Comparison of ENCODE assay signal across 8 cellular contexts in the genomic region with DNA sequence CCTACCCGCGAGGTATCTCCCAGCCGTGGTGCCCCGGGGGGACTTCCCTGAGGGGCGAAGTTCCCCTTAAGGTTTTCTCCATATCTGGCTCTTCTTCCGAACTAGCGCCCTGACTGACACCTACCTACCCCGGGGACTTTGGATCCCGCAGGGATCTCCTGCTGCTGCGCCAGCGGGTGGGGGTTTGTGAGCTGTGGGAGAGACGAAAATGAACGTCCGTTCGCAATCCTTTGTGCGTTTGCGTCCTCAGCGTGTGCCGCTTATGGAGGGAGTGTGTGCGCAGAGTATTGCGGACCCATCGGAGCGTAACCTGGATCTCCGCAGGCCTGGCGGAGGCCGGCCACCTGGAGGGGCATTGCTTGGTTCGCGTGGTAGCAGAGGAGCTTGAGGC. TPM values are rescaled to one million over a fixed set of nuclear protein-coding genes. Genes with fewer than 3 reads are reported as not detected.
DNase-seq lines count a peak whose midpoint lies in the region; ATAC-seq and TF ChIP-seq lines count a peak whose summit lies in the region.

No MANE protein-coding gene starts in this region.

- TF ChIP-seq EP300 in transverse colon (IDR thresholded peaks at IDR 0.05; ENCODE audit: low read depth), result no peak

- H3K4me1 ChIP-seq in mucosa of stomach (ENCODE audit: control insufficient read depth, insufficient read depth, low read length), result peaks cover 5% of the 10 kb centered on the region
- H3K4me1 ChIP-seq in transverse colon, result peaks cover 0 to 18% (median 5%) of the 10 kb centered on the region in 4 donors

- TF ChIP-seq POLR2A in erythroblast (IDR thresholded peaks at IDR 0.05; ENCODE audit: low read length), result no peak
- no peak for TF ChIP-seq POLR2A in transverse colon (IDR thresholded peaks at IDR 0.05)

- H3K4me3 ChIP-seq in WI38 (ENCODE audit: low read depth, low read length) (peak overlapping the region; percentile 95), mucosa of stomach (ENCODE audit: low read length) (peak overlapping the region; percentile 99), transverse colon (peak overlapping the region; percentile 48 to 92 (median 84))

- H3K9ac ChIP-seq in mucosa of stomach (ENCODE audit: low read length), result peak overlapping the region; percentile 92

- no peak for TF ChIP-seq CTCF in WI38 (IDR thresholded peaks at IDR 0.05; ENCODE audit: low read depth, low read length)
- no peak for TF ChIP-seq CTCF in transverse colon (IDR thresholded peaks at IDR 0.05)

- DNase-seq in ELR (ENCODE audit: low read depth) (peak; percentile 58), LHCN-M2 (ENCODE audit: low read depth) (peak; percentile 27), erythroblast (lab: John Stamatoyannopoulos, UW) (peak; percentile 65 to 74), transverse colon (peak; percentile 50)

- H3K9me3 ChIP-seq in mucosa of stomach (ENCODE audit: control insufficient read depth, low read length) (no peaks in the 10 kb centered on the region), transverse colon (no peaks in the 10 kb centered on the region)

- WGBS in transverse colon (ENCODE audit: low coverage in 1 of 2), 2 donors, result 1% methylated on average over 28 of the region's 28 CpGs; no CpG with 5 or more reads in 1 of the 2 donors

- intact Hi-C loops in transverse colon (cut with DNase I; ENCODE audit: low total_unique reads), result no loop called here

- H3K27ac ChIP-seq in transverse colon, result peak overlapping the region; percentile 88 to 92 (median 89)

- in situ Hi-C loops in transverse colon (cut with MboI; ENCODE audit: low pct_ligation_motif_present in 1 of 4, low pct_unique_long_range_greater_than_20kb in 1 of 4, low sequenced_read_pairs in 3 of 4), result no loop called here

- peaks cover 3% of the 10 kb centered on the region for H3K36me3 ChIP-seq in mucosa of stomach (ENCODE audit: control insufficient read depth, insufficient read depth, low read length)
- no peaks in the 10 kb centered on the region for H3K36me3 ChIP-seq in transverse colon

- H3K27me3 ChIP-seq in mucosa of stomach (ENCODE audit: control insufficient read depth, insufficient read depth, low read length) (no peaks in the 10 kb centered on the region), transverse colon (no peaks in the 10 kb centered on the region)

- ATAC-seq in GM21786 (IDR thresholded peaks at IDR 0.05; ENCODE audit: unreplicated experiment) (peak; percentile 15), HG02588 (IDR thresholded peaks at IDR 0.05; ENCODE audit: unreplicated experiment) (no peak)

RNA-seq across cellular contexts. Expression of gene FBXO22, which starts 0.6 kb away (rescaled TPM):
- 40.3 and 46.3 TPM in 2 replicates for total RNA-seq in LHCN-M2 (2014; rRNA removed)
- polyA plus RNA-seq in LHCN-M2 (2012), result 37.7 TPM
- 10 to 100 TPM in 3 of 4 donors, 1 to 10 TPM in 1; 8.0 to 26.9 (median 18.5) TPM for total RNA-seq in transverse colon
